Comparison of ENCODE assay signal across 25 cellular contexts in the genomic region with DNA sequence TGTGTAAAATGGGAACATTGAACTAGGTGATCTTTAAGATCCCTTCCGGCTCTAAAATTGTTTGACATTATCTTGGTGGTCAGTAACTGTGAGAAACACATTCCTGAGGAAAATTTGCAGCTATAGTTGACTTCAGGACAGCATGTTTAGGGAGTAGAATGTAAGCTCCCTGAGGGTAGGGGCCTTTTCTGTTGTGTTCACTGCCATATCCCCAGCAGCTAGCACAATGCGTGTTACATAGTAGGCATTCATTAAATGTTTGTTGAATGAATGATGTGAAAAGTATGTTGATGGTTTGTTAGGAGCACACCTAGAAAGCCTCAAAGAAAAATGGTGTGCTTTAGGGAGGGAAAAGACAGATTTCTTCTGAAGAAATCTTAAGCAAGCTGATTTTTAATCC. TPM values are rescaled to one million over a fixed set of nuclear protein-coding genes. Genes with fewer than 3 reads are reported as not detected.
DNase-seq lines count a peak whose midpoint lies in the region; ATAC-seq, FAIRE-seq and TF ChIP-seq lines count a peak whose summit lies in the region.
"Had no signal": no experiment of that assay in that cellular context is flagged by ENCODE, and none has a peak within 500 bp of the region (broad histone marks: within the 10 kb centered on the region; RNA-seq: fewer than 3 reads in every experiment).

No MANE protein-coding gene starts in this region.

- H3K27me3 ChIP-seq in mesendoderm (ENCODE audit: insufficient read depth, low read length, poor library complexity) (no peaks in the 10 kb centered on the region), gastroesophageal sphincter (no peaks in the 10 kb centered on the region), MM.1S (replicated peaks; ENCODE audit: insufficient read depth, low read length) (no peaks in the 10 kb centered on the region)

- H3K36me3 ChIP-seq in mesendoderm (ENCODE audit: control insufficient read depth, insufficient read depth, low read length), result no peaks in the 10 kb centered on the region
- peaks cover 0 to 5% of the 10 kb centered on the region in 2 donors for H3K36me3 ChIP-seq in gastroesophageal sphincter
- H3K36me3 ChIP-seq in MM.1S (replicated peaks; ENCODE audit: insufficient read depth, low read length), result no peaks in the 10 kb centered on the region

- no peak overlapping the region for H2AFZ ChIP-seq in MM.1S (ENCODE audit: low read length)

- TF ChIP-seq EP300 in gastroesophageal sphincter (IDR thresholded peaks at IDR 0.05), result no peak

- H3K36me3 Mint-ChIP-seq in WTC11, result no peaks in the 10 kb centered on the region

- H3F3A ChIP-seq in MM.1S (ENCODE audit: insufficient read depth, low read length), result no peaks in the 10 kb centered on the region

- H3K4me1 ChIP-seq in mesendoderm (ENCODE audit: control insufficient read depth, low read depth, low read length), result no peaks in the 10 kb centered on the region
- H3K4me1 ChIP-seq in gastroesophageal sphincter, result no peaks in the 10 kb centered on the region
- H3K4me1 ChIP-seq in MM.1S (ENCODE audit: low read length), result no peaks in the 10 kb centered on the region

- ATAC-seq in WTC11, result no peak
- ATAC-seq in gastroesophageal sphincter, result no peak
- ATAC-seq: CD8-positive, alpha-beta T cell; GM12878; HCT116; HepG2 had no signal

- H3K9me2 ChIP-seq in MM.1S (replicated peaks; ENCODE audit: insufficient read depth, low read length), result no peaks in the 10 kb centered on the region

- no peak overlapping the region for H3K4me3 ChIP-seq in mesendoderm (ENCODE audit: low read length)
- no peak overlapping the region for H3K4me3 ChIP-seq in gastroesophageal sphincter
- no peak overlapping the region for H3K4me3 ChIP-seq in MM.1S (ENCODE audit: low read length)
- H3K4me3 ChIP-seq: GM12878 had no signal

- H3K4me3 Mint-ChIP-seq in WTC11, result no peak overlapping the region
- H3K4me3 Mint-ChIP-seq: CD8-positive, alpha-beta T cell; HFFc6; IgD-negative memory B cell had no signal

- H3K27me3 Mint-ChIP-seq in WTC11 (ENCODE audit: low read depth), result no peaks in the 10 kb centered on the region
- H3K27me3 Mint-ChIP-seq: IgD-negative memory B cell had no signal

- H2BK5ac ChIP-seq in mesendoderm (ENCODE audit: low read length), result no peak overlapping the region

- CTCF ChIA-PET in WTC11 (lab: Charles Lee), result interaction anchor here (1.2 kb wide), 1 partner anchor 427 kb away, joined by 4 read pairs; no protein-coding TSS in a partner anchor

- H3K9me3 ChIP-seq in gastroesophageal sphincter (no peaks in the 10 kb centered on the region), MM.1S (replicated peaks; ENCODE audit: insufficient read depth, low read length) (no peaks in the 10 kb centered on the region)

- DNase-seq in GM12891 (ENCODE audit: insufficient read length, low spot score) (no peak), WTC11 (ENCODE audit: low spot score) (no peak), mesendoderm (peak; percentile 64), T-helper 9 cell (no peak), MM.1S (no peak)
- DNase-seq: AML-193; CD8-positive, alpha-beta T cell; COR-L47; DMS 273 treated with DMSO at 0.1 percent for 48 hours; DMS53; DND-41; EL; GOT3; H7; HFFc6; KG1 had no signal

- H3K27ac ChIP-seq in mesendoderm (ENCODE audit: low read depth, low read length) (no peak overlapping the region), gastroesophageal sphincter (no peak overlapping the region), MM.1S (ENCODE audit: low read length) (no peak overlapping the region)
- H3K27ac ChIP-seq: C4-2B had no signal

- H3K9ac ChIP-seq in mesendoderm (ENCODE audit: low read length), result no peak overlapping the region
- H3K9ac ChIP-seq in MM.1S (ENCODE audit: low read length), result no peak overlapping the region

- H3K9me3 Mint-ChIP-seq in WTC11, result no peaks in the 10 kb centered on the region; the same call in 1 of the 2 replicates
- H3K9me3 Mint-ChIP-seq: CD8-positive, alpha-beta T cell; HFFc6 had no signal

- peak; percentile 33 for FAIRE-seq in GM12891 (lab: Jason Lieb, UNC)
- FAIRE-seq: A204.1, GM18507, HepG2, HTR-8/SVneo had no signal

- no peaks in the 10 kb centered on the region for H4K20me1 ChIP-seq in MM.1S (ENCODE audit: insufficient read depth, low read length)

- H4K5ac ChIP-seq in mesendoderm (ENCODE audit: low read length), result no peak overlapping the region

- no peak overlapping the region for H3K4ac ChIP-seq in mesendoderm (ENCODE audit: low read depth, low read length)

- H4K8ac ChIP-seq in mesendoderm (ENCODE audit: low read depth, low read length), result no peak overlapping the region

- H3K79me1 ChIP-seq in mesendoderm (ENCODE audit: low read length), result peaks cover 9% of the 10 kb centered on the region

- H3K4me2 ChIP-seq in mesendoderm (ENCODE audit: low read length), result no peak overlapping the region
- no peak overlapping the region for H3K4me2 ChIP-seq in MM.1S (ENCODE audit: low read depth, low read length)

- no peak overlapping the region for H3K23ac ChIP-seq in mesendoderm (ENCODE audit: low read length)

- no peak overlapping the region for H2BK120ac ChIP-seq in mesendoderm (ENCODE audit: low read depth, low read length)

- no CpG with 5 or more reads among the region's 2 CpGs for WGBS in mesendoderm (ENCODE audit: extremely low coverage, insufficient coverage, low lambda C conversion rate)
- 90 to 100% methylated on average over 2 of the region's 2 CpGs for WGBS in gastroesophageal sphincter (ENCODE audit: low coverage in 1 of 2), 2 donors

- H2AK5ac ChIP-seq in mesendoderm (ENCODE audit: low read length), result no peak overlapping the region

- POLR2A ChIA-PET in WTC11 (lab: Charles Lee), result no interaction called here

- H2BK15ac ChIP-seq in mesendoderm (replicated peaks; ENCODE audit: low read depth), result no peak overlapping the region

- TF ChIP-seq CTCF in WTC11 (IDR thresholded peaks at IDR 0.05) (no peak), gastroesophageal sphincter (IDR thresholded peaks at IDR 0.05) (no peak), MM.1S (IDR thresholded peaks at IDR 0.05; ENCODE audit: low read length) (no peak)

- H3K18ac ChIP-seq in mesendoderm (ENCODE audit: low read length), result no peak overlapping the region

- no peak for TF ChIP-seq POLR2A in GM12891 (IDR thresholded peaks at IDR 0.05; ENCODE audit: low read depth, low read length)
- no peak for TF ChIP-seq POLR2A in gastroesophageal sphincter (IDR thresholded peaks at IDR 0.05)

- H3K56ac ChIP-seq in mesendoderm (ENCODE audit: low read length), result no peak overlapping the region

- H3K79me2 ChIP-seq in mesendoderm (ENCODE audit: control insufficient read depth, insufficient read depth, low read length) (peaks cover 2% of the 10 kb centered on the region), MM.1S (ENCODE audit: low read length) (no peaks in the 10 kb centered on the region)

- peak overlapping the region; percentile 19 for H3K27ac Mint-ChIP-seq in WTC11
- H3K27ac Mint-ChIP-seq: HFFc6 had no signal

- peaks cover 39% of the 10 kb centered on the region for H3K4me1 Mint-ChIP-seq in WTC11

TF ChIP-seq in GM12891, 5 proteins besides CTCF, POLR2A, EP300 and RAD21:
- TF ChIP-seq SPI1 (IDR thresholded peaks at IDR 0.05; ENCODE audit: low read depth, low read length), result no peak

TF ChIP-seq in WTC11, 78 proteins besides CTCF, POLR2A, EP300 and RAD21:
- TF ChIP-seq MYBL2 (CRISPR knock-in tag; IDR thresholded peaks at IDR 0.05) (no peak), JAZF1 (CRISPR knock-in tag; IDR thresholded peaks at IDR 0.05) (no peak), NFYB (CRISPR knock-in tag; conservative IDR thresholded peaks at IDR 0.05; ENCODE audit: low read depth) (no peak), ZNF138 (CRISPR knock-in tag; conservative IDR thresholded peaks at IDR 0.05) (no peak)
- TF ChIP-seq, protein P1, sequence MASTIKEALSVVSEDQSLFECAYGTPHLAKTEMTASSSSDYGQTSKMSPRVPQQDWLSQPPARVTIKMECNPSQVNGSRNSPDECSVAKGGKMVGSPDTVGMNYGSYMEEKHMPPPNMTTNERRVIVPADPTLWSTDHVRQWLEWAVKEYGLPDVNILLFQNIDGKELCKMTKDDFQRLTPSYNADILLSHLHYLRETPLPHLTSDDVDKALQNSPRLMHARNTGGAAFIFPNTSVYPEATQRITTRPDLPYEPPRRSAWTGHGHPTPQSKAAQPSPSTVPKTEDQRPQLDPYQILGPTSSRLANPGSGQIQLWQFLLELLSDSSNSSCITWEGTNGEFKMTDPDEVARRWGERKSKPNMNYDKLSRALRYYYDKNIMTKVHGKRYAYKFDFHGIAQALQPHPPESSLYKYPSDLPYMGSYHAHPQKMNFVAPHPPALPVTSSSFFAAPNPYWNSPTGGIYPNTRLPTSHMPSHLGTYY (CRISPR knock-in tag; IDR thresholded peaks at IDR 0.05), result no peak

RNA-seq across cellular contexts. Expression of a gene that starts 38.5 kb away (rescaled TPM):
- 0.31 TPM for polyA plus RNA-seq in GM12891 (2012; ENCODE audit: low read depth, missing spikeins)
- total RNA-seq in WTC11 (2021) (21.5 to 23.3 TPM (median 21.5 TPM) in 3 replicates), gastroesophageal sphincter (1 to 10 TPM; 4.0 to 7.2 (median 5.8) TPM)
- polyA plus RNA-seq in mesendoderm (2013, experiment 1 of 2), result 9.6 TPM
- 9.6 TPM for polyA plus RNA-seq in mesendoderm (2013, experiment 2 of 2)
